ENCODE assay signal across 24 cellular contexts in genomic region chr1:21381354-21381753, GRCh38. TPM values are rescaled to one million over a fixed set of nuclear protein-coding genes. Genes with fewer than 3 reads are reported as not detected.
DNase-seq lines count a peak whose midpoint lies in the region; ATAC-seq, FAIRE-seq and TF ChIP-seq lines count a peak whose summit lies in the region.
"Had no signal": no experiment of that assay in that cellular context is flagged by ENCODE, and none has a peak within 500 bp of the region (broad histone marks: within the 10 kb centered on the region; RNA-seq: fewer than 3 reads in every experiment).

No MANE protein-coding gene starts in this region.

- H3K9me2 ChIP-seq in SK-N-SH, result no peaks in the 10 kb centered on the region

- no peak overlapping the region for H2BK120ac ChIP-seq in neuronal stem cell (ENCODE audit: low read depth, low read length)

- H4K20me1 ChIP-seq in SK-N-SH (ENCODE audit: insufficient read depth), result no peaks in the 10 kb centered on the region

- no peak overlapping the region for H3K23ac ChIP-seq in neuronal stem cell (ENCODE audit: low read depth, low read length, poor library complexity)

- DNase-seq in SK-N-SH (no peak), epithelial cell of esophagus (ENCODE audit: low read depth) (peak; percentile 48), neuronal stem cell (ENCODE audit: low spot score) (no peak), GM12892 (ENCODE audit: insufficient read length) (no peak)
- no peak for DNase-seq in activated naive CD4-positive, alpha-beta T cell (lab: John Stamatoyannopoulos, UW)
- DNase-seq: CD8-positive, alpha-beta memory T cell; DND-41; GDM1; HFFc6; MG63; NCI-H1092; NCI-H146; NCI-H2081 treated with DMSO at 0.1 percent for 48 hours; NCI-H510A; Peyer's patch; SHP77 had no signal

- TF ChIP-seq EP300 in SK-N-SH (IDR thresholded peaks at IDR 0.05; ENCODE audit: borderline replicate concordance in 1 of 2, low read depth in 1 of 2, low read length in 1 of 2), result no peak
- no peak for TF ChIP-seq EP300 in Ishikawa (IDR thresholded peaks at IDR 0.05; ENCODE audit: borderline replicate concordance)

- H3K4me3 ChIP-seq in SK-N-SH (ENCODE audit: low read depth in 2 of 2, low read length in 1 of 2), result no peak overlapping the region
- no peak overlapping the region for H3K4me3 ChIP-seq in epithelial cell of esophagus (ENCODE audit: low read length)
- no peak overlapping the region for H3K4me3 ChIP-seq in neuronal stem cell (ENCODE audit: low read length in 2 of 2)
- H3K4me3 ChIP-seq: BLaER1, MG63, Peyer's patch had no signal

- H3K27ac ChIP-seq in SK-N-SH (ENCODE audit: low read depth in 2 of 2, low read length in 1 of 2), result no peak overlapping the region
- no peak overlapping the region for H3K27ac ChIP-seq in neuronal stem cell (replicated peaks; ENCODE audit: low read length)
- H3K27ac ChIP-seq: BLaER1, Peyer's patch had no signal

- ATAC-seq in SK-N-SH treated with all-trans-retinoic acid at 6 μM for 48 hours, result 0 out of 3 replicates have a peak, but pooled peaks have one; percentile 33
- ATAC-seq in HG03342 (IDR thresholded peaks at IDR 0.05; ENCODE audit: unreplicated experiment), result no peak

- H2AFZ ChIP-seq in SK-N-SH (ENCODE audit: low read depth), result no peak overlapping the region
- peak overlapping the region; percentile 71 for H2AFZ ChIP-seq in neuronal stem cell (ENCODE audit: low read length)

- H4K8ac ChIP-seq in neuronal stem cell (ENCODE audit: low read depth, low read length), result no peak overlapping the region

- H3K18ac ChIP-seq in neuronal stem cell (ENCODE audit: low read length), result no peak overlapping the region

- no peaks in the 10 kb centered on the region for H3F3A ChIP-seq in SK-N-SH (replicated peaks; ENCODE audit: insufficient read depth)

- H3K9ac ChIP-seq in SK-N-SH (no peak overlapping the region), neuronal stem cell (ENCODE audit: low read depth, low read length, poor library complexity) (no peak overlapping the region)
- H3K9ac ChIP-seq: BLaER1 had no signal

- H2BK5ac ChIP-seq in neuronal stem cell (ENCODE audit: low read length), result no peak overlapping the region

- H3K4me1 ChIP-seq in SK-N-SH (ENCODE audit: control insufficient read depth in 1 of 2, insufficient read depth in 2 of 2, low read depth in 1 of 2, low read length in 1 of 2) (peaks cover 0 to 2% of the 10 kb centered on the region in 2 experiments; a peak in 1 of 4 replicates), neuronal stem cell (ENCODE audit: control insufficient read depth in 2 of 2, insufficient read depth in 1 of 2, low read depth in 1 of 2, low read length in 2 of 2) (no peaks in the 10 kb centered on the region)
- H3K4me1 ChIP-seq: Peyer's patch had no signal

- TF ChIP-seq CTCF in SK-N-SH (IDR thresholded peaks at IDR 0.05), result no peak
- TF ChIP-seq CTCF in epithelial cell of esophagus (IDR thresholded peaks at IDR 0.05; ENCODE audit: insufficient read depth, low read depth, low read length, missing control alignments), result no peak

- H2AK5ac ChIP-seq in neuronal stem cell (ENCODE audit: low read depth, low read length), result no peak overlapping the region

- POLR2A ChIA-PET in SK-N-SH (lab: Yijun Ruan, JAX), result no interaction called here

- H3K4ac ChIP-seq in neuronal stem cell (ENCODE audit: low read length), result no peak overlapping the region

- WGBS in SK-N-SH (ENCODE audit: low lambda C conversion rate), result 31% methylated on average over 3 of the region's 3 CpGs
- WGBS in neuronal stem cell (ENCODE audit: extremely low coverage in 2 of 2, insufficient read length in 2 of 2, insufficient replicate concordance in 1 of 2), 2 donors, result no CpG with 5 or more reads among the region's 3 CpGs

- no peak overlapping the region for H4K91ac ChIP-seq in neuronal stem cell (ENCODE audit: low read depth, low read length, poor library complexity)

- FAIRE-seq in GM12892 (lab: Jason Lieb, UNC), result no peak
- FAIRE-seq: D721Med, GM12891, GM19239, H54 had no signal

- H3K36me3 ChIP-seq in SK-N-SH (replicated peaks in 1 of 2; ENCODE audit: control insufficient read depth in 1 of 2, insufficient read depth in 2 of 2, low read length in 1 of 2), result no peaks in the 10 kb centered on the region
- H3K36me3 ChIP-seq in neuronal stem cell (replicated peaks in 1 of 2; ENCODE audit: control insufficient read depth in 2 of 2, insufficient read depth in 2 of 2, low read length in 2 of 2), result no peaks in the 10 kb centered on the region
- H3K36me3 ChIP-seq: BLaER1, MG63, Peyer's patch had no signal

- TF ChIP-seq POLR2A in GM12892 (IDR thresholded peaks at IDR 0.05; ENCODE audit: low read depth, low read length), result no peak

- H3K9me3 ChIP-seq in SK-N-SH (no peaks in the 10 kb centered on the region), neuronal stem cell (replicated peaks in 1 of 2; ENCODE audit: control insufficient read depth in 2 of 2, insufficient read depth in 1 of 2, low read depth in 1 of 2, low read length in 2 of 2) (peaks cover 0 to 3% of the 10 kb centered on the region in 2 donors)
- H3K9me3 ChIP-seq: MG63 had no signal

- CTCF ChIA-PET in SK-N-SH (lab: Yijun Ruan, JAX), result interaction anchor here (0.9 to 1.6 kb wide), 3 partner anchors 11 to 164 kb away, joined by 4 to 12 read pairs (median 8); no protein-coding TSS in a partner anchor

- H3K4me2 ChIP-seq in SK-N-SH (no peak overlapping the region), neuronal stem cell (ENCODE audit: insufficient read depth, low read length, poor library complexity, severe bottlenecking) (no peak overlapping the region)
- H3K4me2 ChIP-seq: BLaER1 had no signal

- no peak overlapping the region for H2BK12ac ChIP-seq in neuronal stem cell (ENCODE audit: low read length)

- H3K27me3 ChIP-seq in SK-N-SH (ENCODE audit: insufficient read depth), result no peaks in the 10 kb centered on the region
- H3K27me3 ChIP-seq in neuronal stem cell (ENCODE audit: control insufficient read depth in 3 of 3, insufficient read depth in 3 of 3, low read depth in 1 of 3, low read length in 3 of 3), result no peaks in the 10 kb centered on the region
- H3K27me3 ChIP-seq: MG63, Peyer's patch had no signal

- H2BK15ac ChIP-seq in neuronal stem cell (ENCODE audit: low read length), result no peak overlapping the region

- no peaks in the 10 kb centered on the region for H3K79me2 ChIP-seq in SK-N-SH (ENCODE audit: insufficient read depth)

- no peak overlapping the region for H3K14ac ChIP-seq in neuronal stem cell (ENCODE audit: low read length)

- TF ChIP-seq RAD21 in SK-N-SH (IDR thresholded peaks at IDR 0.05; ENCODE audit: low read length) (no peak), Ishikawa (IDR thresholded peaks at IDR 0.05; ENCODE audit: low read depth) (no peak)

- no peaks in the 10 kb centered on the region for H3K79me1 ChIP-seq in neuronal stem cell (ENCODE audit: low read depth, low read length)

TF ChIP-seq in SK-N-SH treated with all-trans-retinoic acid at 6 μM for 48 hours, 23 proteins besides CTCF, POLR2A, EP300 and RAD21 (continues in another document):
- no peak for TF ChIP-seq CREB5 (CRISPR knock-in tag; IDR thresholded peaks at IDR 0.05; ENCODE audit: low read depth)

TF ChIP-seq in SK-N-SH, 30 proteins besides CTCF, POLR2A, EP300 and RAD21 (continues in another document):
- TF ChIP-seq ZBTB33 (IDR thresholded peaks at IDR 0.05; ENCODE audit: borderline replicate concordance, low read depth) (no peak), MEF2A (IDR thresholded peaks at IDR 0.05; ENCODE audit: borderline replicate concordance, low read depth) (no peak)

TF ChIP-seq in Ishikawa, 13 proteins besides CTCF, POLR2A, EP300 and RAD21:
- TF ChIP-seq YY1 (IDR thresholded peaks at IDR 0.05; ENCODE audit: low read depth), result no peak
- 0 out of 2 replicates have a peak, but pooled peaks have one; percentile 25 for TF ChIP-seq USF1 (IDR thresholded peaks at IDR 0.05)
- TF ChIP-seq ZBTB7A (IDR thresholded peaks at IDR 0.05; ENCODE audit: low read depth), result no peak

RNA-seq across cellular contexts. Expression of gene NBPF3, which starts 58.6 kb away (rescaled TPM):
- polyA plus RNA-seq in SK-N-SH (2012; rRNA removed), result 6.4 and 8.7 TPM in 2 replicates
- polyA plus RNA-seq in SK-N-SH (2012; cell fraction: cytosol; rRNA removed), result 5.4 and 6.7 TPM in 2 replicates
- polyA plus RNA-seq in SK-N-SH (2012; cell fraction: nucleus; rRNA removed), result 13.0 and 19.0 TPM in 2 replicates
- polyA plus RNA-seq in neuronal stem cell (2013, experiment 1 of 2), result 2.2 TPM
- 2.1 TPM for polyA plus RNA-seq in neuronal stem cell (2013, experiment 2 of 2)
- polyA plus RNA-seq in GM12892 (2012; ENCODE audit: missing spikeins), result 0.40 TPM
